Comparison of ENCODE assay signal across 7 cellular contexts in genomic region chr15:64110108-64110701, GRCh38. TPM values are rescaled to one million over a fixed set of nuclear protein-coding genes. Genes with fewer than 3 reads are reported as not detected.
DNase-seq lines count a peak whose midpoint lies in the region; ATAC-seq, FAIRE-seq and TF ChIP-seq lines count a peak whose summit lies in the region.
"Not testable (repeated sequence)": the region's sequence is repeated elsewhere in the genome, so short reads cannot be mapped to it uniquely, and the experiment has no call there.

No MANE protein-coding gene starts in this region.

- not testable (repeated sequence) for H3K9me3 ChIP-seq in CD4-positive, CD25-positive, alpha-beta regulatory T cell (ENCODE audit: control insufficient read depth in 2 of 2, low read length in 2 of 2); OCI-LY7 (ENCODE audit: low read length); GM12878 (replicated peaks; ENCODE audit: control insufficient read depth, insufficient read depth, low read length); heart right ventricle; naive thymus-derived CD4-positive, alpha-beta T cell (ENCODE audit: control insufficient read depth in 2 of 3, low read length in 3 of 3)

- intact Hi-C loops in OCI-LY7 (cut with micrococcal nuclease; ENCODE audit: unreplicated experiment); GM12878 (cut with micrococcal nuclease; ENCODE audit: unreplicated experiment); heart right ventricle (cut with DNase I): not testable (repeated sequence)
- intact Hi-C loops in naive thymus-derived CD4-positive, alpha-beta T cell (cut with micrococcal nuclease), result loop anchor here in 1 of 2 donors (5.0 kb wide), 1 partner anchor 42 kb away; the partner anchor contains the start of gene SNX22

- WGBS in GM12878 (ENCODE audit: insufficient coverage, insufficient replicate concordance, low lambda C conversion rate, missing lambda C conversion rate), result 50% methylated on average over 4 of the region's 4 CpGs
- WGBS in heart right ventricle, 2 donors, result 80% methylated on average over 4 of the region's 4 CpGs

- not testable (repeated sequence) for DNase-seq in CD4-positive, CD25-positive, alpha-beta regulatory T cell; OCI-LY7 (ENCODE audit: low spot score); activated CD8-positive, alpha-beta T cell treated with anti-CD3 and anti-CD28 coated beads, Interleukin-2, amount 10 ng/mL, durations not matched to agents 7 days and 5 days; GM12878 (ENCODE audit: low read depth, low spot score); heart right ventricle; naive thymus-derived CD4-positive, alpha-beta T cell; stimulated activated effector memory CD8-positive, alpha-beta T cell treated with anti-CD3 and anti-CD28 coated beads, Interleukin-12 subunit alpha, Interleukin-12 subunit beta, amount 100 ng/mL, for 72 hours (ENCODE audit: low spot score in 2 of 2)

- POLR2A ChIA-PET in OCI-LY7 (lab: Charles Lee), result interaction anchor here (0.7 to 2.7 kb wide), 7 partner anchors 8 to 51 kb away, joined by 3 to 12 read pairs (median 3); partner anchors contain the start of genes CIAO2A and SNX1
- POLR2A ChIA-PET in activated CD8-positive, alpha-beta T cell treated with anti-CD3 and anti-CD28 coated beads, Interleukin-2, amount 10 ng/mL, durations not matched to agents 7 days and 5 days (lab: Charles Lee), result interaction anchor here (0.6 kb wide), 1 partner anchor 320 kb away, joined by 3 read pairs; no protein-coding TSS in a partner anchor
- POLR2A ChIA-PET in GM12878 (lab: Charles Lee), result interaction anchor here (0.6 to 1.0 kb wide), 2 partner anchors 21 to 36 kb away, joined by 3 read pairs; no protein-coding TSS in a partner anchor
- POLR2A ChIA-PET in naive thymus-derived CD4-positive, alpha-beta T cell (lab: Charles Lee), result interaction anchor here (1.2 kb wide), 1 partner anchor 16 kb away, joined by 4 read pairs; the partner anchor contains the start of gene CIAO2A

- not testable (repeated sequence) for H3K9me2 ChIP-seq in OCI-LY7 (ENCODE audit: insufficient read depth, low read length)

- CTCF ChIA-PET in OCI-LY7 (lab: Charles Lee; ENCODE audit: unreplicated experiment); naive thymus-derived CD4-positive, alpha-beta T cell (lab: Charles Lee): not testable (repeated sequence)
- CTCF ChIA-PET in activated CD8-positive, alpha-beta T cell treated with anti-CD3 and anti-CD28 coated beads, Interleukin-2, amount 10 ng/mL, durations not matched to agents 7 days and 5 days (lab: Charles Lee), result interaction anchor here (0.5 to 1.0 kb wide), 6 partner anchors 9 to 125 kb away, joined by 3 to 6 read pairs (median 3); no protein-coding TSS in a partner anchor
- CTCF ChIA-PET in GM12878 (lab: Yijun Ruan, JAX), result interaction anchor here (1.0 to 3.2 kb wide), 7 partner anchors 8 to 358 kb away, joined by 3 to 11 read pairs (median 5); no protein-coding TSS in a partner anchor

- not testable (repeated sequence) for BruUV-seq in OCI-LY7 (replicated peaks; lab: Mats Ljungman, UMichigan); GM12878 (replicated peaks; lab: Mats Ljungman, UMichigan)

- peak overlapping the region; percentile 1; the same call in 1 of the 2 replicates for H3K9ac ChIP-seq in GM12878 (ENCODE audit: control insufficient read depth, insufficient read depth, low read length)

- H2AFZ ChIP-seq in OCI-LY7 (ENCODE audit: low read length); GM12878 (ENCODE audit: control insufficient read depth, low read depth, low read length): not testable (repeated sequence)

- TF ChIP-seq RAD21 in GM12878 (IDR thresholded peaks at IDR 0.05; ENCODE audit: insufficient read depth, low read depth, low read length), result not testable (repeated sequence)

- not testable (repeated sequence) for TF ChIP-seq POLR2A in GM12878 (IDR thresholded peaks at IDR 0.05; ENCODE audit: low read depth, low read length)

- H3K79me2 ChIP-seq in OCI-LY7 (ENCODE audit: insufficient read depth, low read depth, low read length) (peaks cover 55% of the 10 kb centered on the region), GM12878 (ENCODE audit: control insufficient read depth, insufficient read depth, low read length) (peaks cover 53% of the 10 kb centered on the region)

- in situ Hi-C loops in GM12878 (cut with MboI), result not testable (repeated sequence)

- not testable (repeated sequence) for TF ChIP-seq CTCF in OCI-LY7 (conservative IDR thresholded peaks at IDR 0.05; ENCODE audit: low read length); GM12878 (IDR thresholded peaks at IDR 0.05 in 2 of 3, conservative IDR thresholded peaks at IDR 0.05 in 1 of 3; ENCODE audit: control insufficient read depth in 2 of 3, extremely low read depth in 1 of 3, insufficient read depth in 1 of 3, low read depth in 3 of 3, low read length in 3 of 3); heart right ventricle (IDR thresholded peaks at IDR 0.05)

- peaks cover 16% of the 10 kb centered on the region for H3K4me1 ChIP-seq in CD4-positive, CD25-positive, alpha-beta regulatory T cell (ENCODE audit: control insufficient read depth, insufficient read depth, low read length, poor library complexity, severe bottlenecking)
- H3K4me1 ChIP-seq in OCI-LY7 (ENCODE audit: insufficient read depth, low read length, poor library complexity, severe bottlenecking), result peaks cover 16% of the 10 kb centered on the region
- peaks cover 26% of the 10 kb centered on the region for H3K4me1 ChIP-seq in GM12878 (ENCODE audit: control insufficient read depth, insufficient read depth, low read length)
- peaks cover 0 to 83% (median 61%) of the 10 kb centered on the region in 9 donors for H3K4me1 ChIP-seq in heart right ventricle
- peaks cover 12 to 14% of the 10 kb centered on the region in 2 donors for H3K4me1 ChIP-seq in naive thymus-derived CD4-positive, alpha-beta T cell (ENCODE audit: control insufficient read depth in 2 of 2, insufficient read depth in 2 of 2, low read length in 2 of 2)

- H3K27ac Mint-ChIP-seq in CD4-positive, CD25-positive, alpha-beta regulatory T cell, result peak overlapping the region; percentile 45 to 77 (median 47)
- peak overlapping the region; percentile 73 for H3K27ac Mint-ChIP-seq in activated CD8-positive, alpha-beta T cell treated with anti-CD3 and anti-CD28 coated beads, Interleukin-2, amount 10 ng/mL, durations not matched to agents 7 days and 5 days
- H3K27ac Mint-ChIP-seq in naive thymus-derived CD4-positive, alpha-beta T cell, result peak overlapping the region in 8 of 9 donors; percentile 18 to 78 (median 67)
- H3K27ac Mint-ChIP-seq in stimulated activated effector memory CD8-positive, alpha-beta T cell treated with anti-CD3 and anti-CD28 coated beads, Interleukin-12 subunit alpha, Interleukin-12 subunit beta, amount 100 ng/mL, for 72 hours, result peak overlapping the region; percentile 12

- RAD21 ChIA-PET in GM12878 (lab: Charles Lee; ENCODE audit: unreplicated experiment), result not testable (repeated sequence)

- TF ChIP-seq EP300 in GM12878 (IDR thresholded peaks at IDR 0.05; ENCODE audit: borderline replicate concordance in 1 of 2, control insufficient read depth in 1 of 2, low read depth in 2 of 2, low read length in 2 of 2), result not testable (repeated sequence)

- H3K4me1 Mint-ChIP-seq in CD4-positive, CD25-positive, alpha-beta regulatory T cell, result peaks cover 25 to 56% (median 52%) of the 10 kb centered on the region in 4 donors
- H3K4me1 Mint-ChIP-seq in activated CD8-positive, alpha-beta T cell treated with anti-CD3 and anti-CD28 coated beads, Interleukin-2, amount 10 ng/mL, durations not matched to agents 7 days and 5 days (ENCODE audit: low read depth), result peaks cover 29% of the 10 kb centered on the region
- H3K4me1 Mint-ChIP-seq in naive thymus-derived CD4-positive, alpha-beta T cell, result peaks cover 30 to 65% (median 57%) of the 10 kb centered on the region in 7 donors
- H3K4me1 Mint-ChIP-seq in stimulated activated effector memory CD8-positive, alpha-beta T cell treated with anti-CD3 and anti-CD28 coated beads, Interleukin-12 subunit alpha, Interleukin-12 subunit beta, amount 100 ng/mL, for 72 hours, result peaks cover 52% of the 10 kb centered on the region

- not testable (repeated sequence) for ATAC-seq in CD4-positive, CD25-positive, alpha-beta regulatory T cell (ENCODE audit: low read depth in 2 of 2); activated CD8-positive, alpha-beta T cell treated with anti-CD3 and anti-CD28 coated beads, Interleukin-2, amount 10 ng/mL, durations not matched to agents 7 days and 5 days; naive thymus-derived CD4-positive, alpha-beta T cell; stimulated activated effector memory CD8-positive, alpha-beta T cell treated with anti-CD3 and anti-CD28 coated beads, Interleukin-12 subunit alpha, Interleukin-12 subunit beta, amount 100 ng/mL, for 72 hours
- ATAC-seq in GM12878, result peak; percentile 21; the same call in 1 of the 3 replicates
- peak in 6 of 8 donors; percentile 9 to 59 (median 42) for ATAC-seq in heart right ventricle

- not testable (repeated sequence) for H4K20me1 ChIP-seq in OCI-LY7 (ENCODE audit: insufficient read depth, low read length); GM12878 (ENCODE audit: control insufficient read depth, insufficient read depth)

- not testable (repeated sequence) for H3K27me3 Mint-ChIP-seq in CD4-positive, CD25-positive, alpha-beta regulatory T cell; activated CD8-positive, alpha-beta T cell treated with anti-CD3 and anti-CD28 coated beads, Interleukin-2, amount 10 ng/mL, durations not matched to agents 7 days and 5 days (ENCODE audit: low read depth); naive thymus-derived CD4-positive, alpha-beta T cell

- not testable (repeated sequence) for H3K9me3 Mint-ChIP-seq in CD4-positive, CD25-positive, alpha-beta regulatory T cell; activated CD8-positive, alpha-beta T cell treated with anti-CD3 and anti-CD28 coated beads, Interleukin-2, amount 10 ng/mL, durations not matched to agents 7 days and 5 days (ENCODE audit: insufficient read depth); naive thymus-derived CD4-positive, alpha-beta T cell; stimulated activated effector memory CD8-positive, alpha-beta T cell treated with anti-CD3 and anti-CD28 coated beads, Interleukin-12 subunit alpha, Interleukin-12 subunit beta, amount 100 ng/mL, for 72 hours

- SMC1A ChIA-PET in GM12878 (lab: Charles Lee; ENCODE audit: uncharacterized antibody, unreplicated experiment), result interaction anchor here (0.7 to 2.4 kb wide), 10 partner anchors 8 to 681 kb away, joined by 3 to 10 read pairs (median 4); partner anchors contain the start of gene CIAO2A

- not testable (repeated sequence) for H3K27me3 ChIP-seq in CD4-positive, CD25-positive, alpha-beta regulatory T cell (ENCODE audit: control insufficient read depth, insufficient read depth, low read length); GM12878 (replicated peaks in 1 of 2; ENCODE audit: control insufficient read depth in 2 of 2, insufficient read depth in 2 of 2, low read length in 1 of 2); heart right ventricle; naive thymus-derived CD4-positive, alpha-beta T cell (ENCODE audit: control insufficient read depth in 2 of 2, insufficient read depth in 2 of 2, low read length in 2 of 2)

- H3K4me2 ChIP-seq in OCI-LY7 (ENCODE audit: low read length) (peak overlapping the region; percentile 29), GM12878 (ENCODE audit: control insufficient read depth, insufficient read depth) (peak overlapping the region; percentile 71)

- peak overlapping the region in 3 of 4 donors; percentile 1 to 47 (median 26) for H3K4me3 Mint-ChIP-seq in CD4-positive, CD25-positive, alpha-beta regulatory T cell
- not testable (repeated sequence) for H3K4me3 Mint-ChIP-seq in activated CD8-positive, alpha-beta T cell treated with anti-CD3 and anti-CD28 coated beads, Interleukin-2, amount 10 ng/mL, durations not matched to agents 7 days and 5 days; stimulated activated effector memory CD8-positive, alpha-beta T cell treated with anti-CD3 and anti-CD28 coated beads, Interleukin-12 subunit alpha, Interleukin-12 subunit beta, amount 100 ng/mL, for 72 hours
- H3K4me3 Mint-ChIP-seq in naive thymus-derived CD4-positive, alpha-beta T cell, result peak overlapping the region in 3 of 10 donors; percentile 12 to 46 (median 42)

- peaks cover 27% of the 10 kb centered on the region for H3K36me3 Mint-ChIP-seq in CD4-positive, CD25-positive, alpha-beta regulatory T cell
- H3K36me3 Mint-ChIP-seq in activated CD8-positive, alpha-beta T cell treated with anti-CD3 and anti-CD28 coated beads, Interleukin-2, amount 10 ng/mL, durations not matched to agents 7 days and 5 days (ENCODE audit: low read depth), result peaks cover 26% of the 10 kb centered on the region
- H3K36me3 Mint-ChIP-seq in naive thymus-derived CD4-positive, alpha-beta T cell, result peaks cover 11 to 27% (median 17%) of the 10 kb centered on the region in 5 donors
- H3K36me3 Mint-ChIP-seq in stimulated activated effector memory CD8-positive, alpha-beta T cell treated with anti-CD3 and anti-CD28 coated beads, Interleukin-12 subunit alpha, Interleukin-12 subunit beta, amount 100 ng/mL, for 72 hours, result peaks cover 40% of the 10 kb centered on the region

- not testable (repeated sequence) for H3K4me3 ChIP-seq in CD4-positive, CD25-positive, alpha-beta regulatory T cell (ENCODE audit: low read depth, low read length); OCI-LY7 (ENCODE audit: low read depth, low read length, poor library complexity, severe bottlenecking); heart right ventricle; naive thymus-derived CD4-positive, alpha-beta T cell (ENCODE audit: low read length)
- peak overlapping the region; percentile 11; the same call in 1 of the 2 replicates for H3K4me3 ChIP-seq in GM12878

- peaks cover 32% of the 10 kb centered on the region for H3K36me3 ChIP-seq in CD4-positive, CD25-positive, alpha-beta regulatory T cell (ENCODE audit: control insufficient read depth, insufficient read depth, low read length)
- peaks cover 40% of the 10 kb centered on the region for H3K36me3 ChIP-seq in OCI-LY7 (ENCODE audit: insufficient read depth, low read length)
- peaks cover 3 to 12% of the 10 kb centered on the region in 2 experiments for H3K36me3 ChIP-seq in GM12878 (ENCODE audit: control insufficient read depth in 2 of 2, insufficient read depth in 2 of 2, low read length in 1 of 2)
- H3K36me3 ChIP-seq in heart right ventricle, result peaks cover 0 to 30% (median 23%) of the 10 kb centered on the region in 9 donors
- H3K36me3 ChIP-seq in naive thymus-derived CD4-positive, alpha-beta T cell (ENCODE audit: control insufficient read depth in 2 of 3, insufficient read depth in 3 of 3, low read length in 3 of 3), result peaks cover 8 to 32% (median 10%) of the 10 kb centered on the region in 3 experiments

- H3K27ac ChIP-seq in CD4-positive, CD25-positive, alpha-beta regulatory T cell (ENCODE audit: insufficient read depth, low read length, poor library complexity, severe bottlenecking), result peak overlapping the region; percentile 53
- not testable (repeated sequence) for H3K27ac ChIP-seq in OCI-LY7 (ENCODE audit: low read depth, low read length, poor library complexity, severe bottlenecking); naive thymus-derived CD4-positive, alpha-beta T cell (ENCODE audit: low read depth, low read length)
- H3K27ac ChIP-seq in GM12878 (ENCODE audit: control insufficient read depth, insufficient read depth) (peak overlapping the region; percentile 30; the same call in 1 of the 2 replicates), heart right ventricle (peak overlapping the region in 3 of 10 donors; percentile 3 to 39 (median 4))

- FAIRE-seq in GM12878 (lab: Jason Lieb, UNC), result not testable (repeated sequence)

RNA-seq across cellular contexts. Expression of gene SNX1, which starts 14.4 kb away (rescaled TPM):
- total RNA-seq in CD4-positive, CD25-positive, alpha-beta regulatory T cell, result 112 TPM
- polyA plus RNA-seq in CD4-positive, CD25-positive, alpha-beta regulatory T cell, result 10 to 100 TPM; 58.3 to 72.7 (median 65.0) TPM
- total RNA-seq in OCI-LY7 (2014; rRNA removed; shearing (Covaris generic)), result 30.1 and 39.4 TPM in 2 replicates
- total RNA-seq in OCI-LY7 (2022) (126 and 129 TPM in 2 replicates), GM12878 (2014; rRNA removed) (31.7 and 47.7 TPM in 2 replicates), GM12878 (2014; rRNA removed; fragmentation: Illumina TruSeq; extraction: Trizol) (60.4 and 62.5 TPM in 2 replicates), GM12878 (2021) (107 and 115 TPM in 2 replicates), heart right ventricle (100 to 1,000 TPM in 3 of 10 donors, 10 to 100 TPM in 7; 80.8 to 110 (median 96.0) TPM)
- 100 to 1,000 TPM; 109 to 124 TPM for total RNA-seq in activated CD8-positive, alpha-beta T cell treated with anti-CD3 and anti-CD28 coated beads, Interleukin-2, amount 10 ng/mL, durations not matched to agents 7 days and 5 days
- total RNA-seq in GM12878 (2013; cell fraction: nucleolus; rRNA removed), result 73.0 and 74.8 TPM in 2 replicates
- 35.5 TPM for polyA plus RNA-seq in GM12878 (2011; ENCODE audit: low read depth)
- polyA plus RNA-seq in GM12878 (2011; rRNA removed) (97.7 and 107 TPM in 2 replicates), GM12878 (2014; fragmentation: Illumina TruSeq; extraction: Trizol) (92.2 and 97.0 TPM in 2 replicates), GM12878 (2014; fragmentation: Nextera tagmentation; extraction: Ambion mirVana) (10 to 100 TPM; 17.8 to 32.3 TPM), GM12878 (2014; rRNA removed) (79.8 and 95.7 TPM in 2 replicates), GM12878 (2016; fragmentation: Nextera tagmentation; extraction: Ambion mirVana) (100 to 1,000 TPM; 113 TPM), heart right ventricle (10 to 100 TPM; 44.9 to 47.9 TPM)
- polyA plus RNA-seq in GM12878 (2011; cell fraction: cytosol; rRNA removed), result 86.6 and 101 TPM in 2 replicates
- polyA plus RNA-seq in GM12878 (2011; cell fraction: nucleus; rRNA removed), result 133 and 168 TPM in 2 replicates
- polyA plus RNA-seq in GM12878 (2012), result 58.2 and 60.8 TPM in 2 replicates
- polyA minus RNA-seq in GM12878 (2011; rRNA and poly(A)+ RNA removed), result 70.5 and 78.2 TPM in 2 replicates
- 24.1 and 30.9 TPM in 2 replicates for polyA minus RNA-seq in GM12878 (2011; cell fraction: cytosol; rRNA and poly(A)+ RNA removed)
- 29.1 and 41.5 TPM in 2 replicates for polyA minus RNA-seq in GM12878 (2011; cell fraction: nucleus; rRNA and poly(A)+ RNA removed)
- total RNA-seq in naive thymus-derived CD4-positive, alpha-beta T cell, result 100 to 1,000 TPM; 117 to 161 (median 153) TPM
- 10 to 100 TPM; 61.3 to 84.4 TPM for polyA plus RNA-seq in naive thymus-derived CD4-positive, alpha-beta T cell

RNA-seq across cellular contexts. Expression of gene CIAO2A, which starts 16.6 kb away (rescaled TPM):
- 25.8 TPM for total RNA-seq in CD4-positive, CD25-positive, alpha-beta regulatory T cell
- polyA plus RNA-seq in CD4-positive, CD25-positive, alpha-beta regulatory T cell, result 100 to 1,000 TPM in 3 of 4 donors, 10 to 100 TPM in 1; 87.3 to 124 (median 106) TPM
- total RNA-seq in OCI-LY7 (2014; rRNA removed; shearing (Covaris generic)), result 71.6 and 84.7 TPM in 2 replicates
- 78.7 and 86.7 TPM in 2 replicates for total RNA-seq in OCI-LY7 (2022)
- 10 to 100 TPM; 78.7 to 80.9 TPM for total RNA-seq in activated CD8-positive, alpha-beta T cell treated with anti-CD3 and anti-CD28 coated beads, Interleukin-2, amount 10 ng/mL, durations not matched to agents 7 days and 5 days
- total RNA-seq in GM12878 (2013; cell fraction: nucleolus; rRNA removed), result 28.6 and 31.7 TPM in 2 replicates
- total RNA-seq in GM12878 (2014; rRNA removed), result 169 and 200 TPM in 2 replicates
- 159 and 160 TPM in 2 replicates for total RNA-seq in GM12878 (2014; rRNA removed; fragmentation: Illumina TruSeq; extraction: Trizol)
- total RNA-seq in GM12878 (2021), result 94.5 and 101 TPM in 2 replicates
- polyA plus RNA-seq in GM12878 (2011; ENCODE audit: low read depth), result 57.0 TPM
- polyA plus RNA-seq in GM12878 (2011; rRNA removed), result 209 and 341 TPM in 2 replicates
- 67.5 and 68.0 TPM in 2 replicates for polyA plus RNA-seq in GM12878 (2011; cell fraction: cytosol; rRNA removed)
- polyA plus RNA-seq in GM12878 (2011; cell fraction: nucleus; rRNA removed), result 38.7 and 42.2 TPM in 2 replicates
- 108 and 116 TPM in 2 replicates for polyA plus RNA-seq in GM12878 (2012)
- 132 and 138 TPM in 2 replicates for polyA plus RNA-seq in GM12878 (2014; fragmentation: Illumina TruSeq; extraction: Trizol)
- 100 to 1,000 TPM; 264 to 303 TPM for polyA plus RNA-seq in GM12878 (2014; fragmentation: Nextera tagmentation; extraction: Ambion mirVana)
- polyA plus RNA-seq in GM12878 (2014; rRNA removed), result 164 and 198 TPM in 2 replicates
- 100 to 1,000 TPM; 399 to 400 TPM for polyA plus RNA-seq in GM12878 (2016; fragmentation: Nextera tagmentation; extraction: Ambion mirVana)
- 15.3 and 17.4 TPM in 2 replicates for polyA minus RNA-seq in GM12878 (2011; rRNA and poly(A)+ RNA removed)
- 13.8 and 19.2 TPM in 2 replicates for polyA minus RNA-seq in GM12878 (2011; cell fraction: cytosol; rRNA and poly(A)+ RNA removed)
- 7.9 and 11.5 TPM in 2 replicates for polyA minus RNA-seq in GM12878 (2011; cell fraction: nucleus; rRNA and poly(A)+ RNA removed)
- total RNA-seq in heart right ventricle, result 10 to 100 TPM; 36.4 to 65.6 (median 52.3) TPM
- polyA plus RNA-seq in heart right ventricle, result 100 to 1,000 TPM in 1 of 2 donors, 10 to 100 TPM in 1; 62.2 to 118 TPM
- total RNA-seq in naive thymus-derived CD4-positive, alpha-beta T cell, result 10 to 100 TPM; 19.2 to 66.8 (median 28.0) TPM
- 10 to 100 TPM; 52.8 to 92.1 TPM for polyA plus RNA-seq in naive thymus-derived CD4-positive, alpha-beta T cell

RNA-seq across cellular contexts. Expression of gene SNX22, which starts 41.3 kb away (rescaled TPM):
- total RNA-seq in CD4-positive, CD25-positive, alpha-beta regulatory T cell, result 0.20 TPM
- 1 to 10 TPM in 2 of 4 donors, under 1 TPM in 2; 0.85 to 1.4 (median 1.2) TPM for polyA plus RNA-seq in CD4-positive, CD25-positive, alpha-beta regulatory T cell
- total RNA-seq in OCI-LY7 (2014; rRNA removed; shearing (Covaris generic)), result 63.1 and 65.7 TPM in 2 replicates
- total RNA-seq in OCI-LY7 (2022) (61.6 and 68.8 TPM in 2 replicates), GM12878 (2014; rRNA removed) (23.2 and 25.7 TPM in 2 replicates), GM12878 (2014; rRNA removed; fragmentation: Illumina TruSeq; extraction: Trizol) (11.1 and 12.2 TPM in 2 replicates), GM12878 (2021) (23.2 and 26.1 TPM in 2 replicates), heart right ventricle (10 to 100 TPM in 1 of 10 donors, 1 to 10 TPM in 6, under 1 TPM in 3; 0.66 to 10.0 (median 1.6) TPM)
- total RNA-seq in activated CD8-positive, alpha-beta T cell treated with anti-CD3 and anti-CD28 coated beads, Interleukin-2, amount 10 ng/mL, durations not matched to agents 7 days and 5 days, result under 1 TPM; 0.47 to 0.58 TPM
- total RNA-seq in GM12878 (2013; cell fraction: nucleolus; rRNA removed), result 19.1 and 22.5 TPM in 2 replicates
- polyA plus RNA-seq in GM12878 (2011; ENCODE audit: low read depth), result 3.8 TPM
- polyA plus RNA-seq in GM12878 (2011; rRNA removed) (3.2 and 4.4 TPM in 2 replicates), GM12878 (2014; fragmentation: Illumina TruSeq; extraction: Trizol) (6.6 and 10.4 TPM in 2 replicates), GM12878 (2014; fragmentation: Nextera tagmentation; extraction: Ambion mirVana) (1 to 10 TPM; 6.3 to 6.8 TPM), GM12878 (2014; rRNA removed) (26.1 and 29.0 TPM in 2 replicates), GM12878 (2016; fragmentation: Nextera tagmentation; extraction: Ambion mirVana) (1 to 10 TPM; 6.4 to 6.9 TPM), heart right ventricle (1 to 10 TPM; 1.4 to 9.3 TPM)
- 8.4 and 9.9 TPM in 2 replicates for polyA plus RNA-seq in GM12878 (2011; cell fraction: cytosol; rRNA removed)
- polyA plus RNA-seq in GM12878 (2011; cell fraction: nucleus; rRNA removed), result 40.5 and 42.5 TPM in 2 replicates
- polyA plus RNA-seq in GM12878 (2012), result 7.4 and 8.1 TPM in 2 replicates
- polyA minus RNA-seq in GM12878 (2011; rRNA and poly(A)+ RNA removed), result 6.1 and 10.1 TPM in 2 replicates
- polyA minus RNA-seq in GM12878 (2011; cell fraction: cytosol; rRNA and poly(A)+ RNA removed), result 1.6 and 2.0 TPM in 2 replicates
- 13.7 and 25.9 TPM in 2 replicates for polyA minus RNA-seq in GM12878 (2011; cell fraction: nucleus; rRNA and poly(A)+ RNA removed)
- total RNA-seq in naive thymus-derived CD4-positive, alpha-beta T cell, result 1 to 10 TPM in 3 of 5 experiments, under 1 TPM in 2; 0.19 to 1.6 (median 1.2) TPM
- polyA plus RNA-seq in naive thymus-derived CD4-positive, alpha-beta T cell, result under 1 TPM; 0.87 to 0.93 TPM

RNA-seq across cellular contexts. Expression of gene PPIB, which starts 52.6 kb away (rescaled TPM):
- 171 TPM for total RNA-seq in CD4-positive, CD25-positive, alpha-beta regulatory T cell
- 100 to 1,000 TPM; 516 to 624 (median 569) TPM for polyA plus RNA-seq in CD4-positive, CD25-positive, alpha-beta regulatory T cell
- total RNA-seq in OCI-LY7 (2014; rRNA removed; shearing (Covaris generic)), result 243 and 263 TPM in 2 replicates
- total RNA-seq in OCI-LY7 (2022), result 248 and 307 TPM in 2 replicates
- 100 to 1,000 TPM; 378 to 386 TPM for total RNA-seq in activated CD8-positive, alpha-beta T cell treated with anti-CD3 and anti-CD28 coated beads, Interleukin-2, amount 10 ng/mL, durations not matched to agents 7 days and 5 days
- 92.7 and 97.9 TPM in 2 replicates for total RNA-seq in GM12878 (2013; cell fraction: nucleolus; rRNA removed)
- 336 and 349 TPM in 2 replicates for total RNA-seq in GM12878 (2014; rRNA removed)
- 401 and 446 TPM in 2 replicates for total RNA-seq in GM12878 (2014; rRNA removed; fragmentation: Illumina TruSeq; extraction: Trizol)
- 404 and 424 TPM in 2 replicates for total RNA-seq in GM12878 (2021)
- 388 TPM for polyA plus RNA-seq in GM12878 (2011; ENCODE audit: low read depth)
- 281 and 344 TPM in 2 replicates for polyA plus RNA-seq in GM12878 (2011; rRNA removed)
- 359 and 447 TPM in 2 replicates for polyA plus RNA-seq in GM12878 (2011; cell fraction: cytosol; rRNA removed)
- polyA plus RNA-seq in GM12878 (2011; cell fraction: nucleus; rRNA removed), result 184 and 201 TPM in 2 replicates
- 477 and 571 TPM in 2 replicates for polyA plus RNA-seq in GM12878 (2012)
- polyA plus RNA-seq in GM12878 (2014; fragmentation: Illumina TruSeq; extraction: Trizol), result 284 and 570 TPM in 2 replicates
- polyA plus RNA-seq in GM12878 (2014; fragmentation: Nextera tagmentation; extraction: Ambion mirVana), result 100 to 1,000 TPM; 831 to 858 TPM
- 393 and 399 TPM in 2 replicates for polyA plus RNA-seq in GM12878 (2014; rRNA removed)
- polyA plus RNA-seq in GM12878 (2016; fragmentation: Nextera tagmentation; extraction: Ambion mirVana), result 100 to 1,000 TPM; 915 to 936 TPM
- 248 and 256 TPM in 2 replicates for polyA minus RNA-seq in GM12878 (2011; rRNA and poly(A)+ RNA removed)
- polyA minus RNA-seq in GM12878 (2011; cell fraction: cytosol; rRNA and poly(A)+ RNA removed), result 100 and 121 TPM in 2 replicates
- 23.7 and 44.3 TPM in 2 replicates for polyA minus RNA-seq in GM12878 (2011; cell fraction: nucleus; rRNA and poly(A)+ RNA removed)
- total RNA-seq in heart right ventricle, result 100 to 1,000 TPM in 3 of 10 donors, 10 to 100 TPM in 7; 60.3 to 178 (median 83.7) TPM
- polyA plus RNA-seq in heart right ventricle, result 100 to 1,000 TPM; 237 to 600 TPM
- total RNA-seq in naive thymus-derived CD4-positive, alpha-beta T cell, result 100 to 1,000 TPM; 160 to 530 (median 184) TPM
- polyA plus RNA-seq in naive thymus-derived CD4-positive, alpha-beta T cell, result 100 to 1,000 TPM; 476 to 557 TPM

Comparison
In these comparisons a context has a peak if more than half of its experiments do, and no peak if none do; other contexts are left out.
1. H3K27ac Mint-ChIP-seq: peak in every context shown above with its lines; median percentile 73 in activated CD8-positive, alpha-beta T cell treated with anti-CD3 and anti-CD28 coated beads, Interleukin-2, amount 10 ng/mL, durations not matched to agents 7 days and 5 days; 67 in naive thymus-derived CD4-positive, alpha-beta T cell; 47 in CD4-positive, CD25-positive, alpha-beta regulatory T cell; 12 in stimulated activated effector memory CD8-positive, alpha-beta T cell treated with anti-CD3 and anti-CD28 coated beads, Interleukin-12 subunit alpha, Interleukin-12 subunit beta, amount 100 ng/mL, for 72 hours.